In the genomic region with DNA sequence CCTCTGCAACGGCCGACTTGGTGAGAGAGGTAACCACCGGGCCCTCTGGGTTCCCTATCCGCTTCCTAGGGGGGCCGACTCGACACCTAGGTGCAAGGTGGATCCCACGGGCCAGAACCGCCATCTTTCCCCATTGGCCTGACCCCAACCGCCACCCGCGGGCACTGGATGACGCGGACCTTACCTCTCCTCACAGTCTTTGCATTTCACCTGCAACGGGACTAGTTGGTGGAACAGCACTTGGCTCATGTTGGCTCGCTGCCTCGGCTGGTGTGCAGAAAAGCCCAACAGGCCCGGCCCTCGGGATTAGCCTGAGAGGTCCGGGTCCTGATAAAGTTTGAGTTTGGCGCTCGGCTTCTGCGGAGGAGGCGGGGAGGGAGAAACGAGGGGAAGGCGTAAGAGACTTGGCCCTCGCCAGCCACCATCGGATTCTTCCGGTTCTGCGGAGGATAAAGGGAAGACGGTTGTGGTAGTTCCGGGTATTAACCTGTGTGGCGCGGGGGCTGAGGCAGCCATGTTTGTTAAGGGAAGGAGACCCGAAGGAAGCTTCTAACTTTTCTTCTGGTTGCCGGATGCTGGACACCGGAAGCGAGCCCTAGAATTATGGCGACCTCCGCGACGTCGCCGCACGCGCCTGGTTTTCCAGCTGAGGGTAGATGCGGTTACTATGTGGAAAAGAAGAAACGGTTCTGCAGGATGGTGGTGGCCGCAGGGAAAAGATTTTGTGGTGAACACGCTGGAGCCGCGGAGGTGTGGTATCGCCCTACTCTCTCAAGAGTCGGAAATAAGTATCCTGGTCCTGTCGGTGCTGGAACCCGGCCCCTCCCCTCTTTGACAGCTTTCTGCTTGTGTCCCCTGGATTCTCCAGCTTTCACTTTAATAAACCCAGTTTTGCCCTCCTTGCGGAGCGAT, we compare ENCODE assay signal across 1 cellular context.
TF ChIP-seq lines count a peak whose summit lies in the region.

Gene SASS6 (minus strand): TSS at position 365 of the 912 bp plus-strand sequence. CDS start 116 bp downstream, at position 249.
A gene with protein sequence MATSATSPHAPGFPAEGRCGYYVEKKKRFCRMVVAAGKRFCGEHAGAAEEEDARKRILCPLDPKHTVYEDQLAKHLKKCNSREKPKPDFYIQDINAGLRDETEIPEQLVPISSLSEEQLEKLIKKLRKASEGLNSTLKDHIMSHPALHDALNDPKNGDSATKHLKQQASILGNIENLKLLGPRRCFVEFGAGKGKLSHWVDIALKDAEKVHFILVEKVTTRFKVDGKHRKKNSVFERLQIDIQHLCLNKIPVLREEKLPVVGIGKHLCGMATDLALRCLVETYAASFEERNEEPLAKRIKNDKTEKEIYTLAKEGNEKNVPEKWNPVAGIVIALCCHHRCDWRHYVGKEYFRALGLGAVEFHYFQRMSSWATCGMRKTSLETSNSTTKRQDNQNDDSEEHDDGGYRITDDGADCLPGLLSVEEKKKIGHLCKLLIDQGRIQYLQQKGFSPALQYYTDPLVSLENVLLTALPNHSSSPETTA (plus strand): TSS at position 598 of the 912 bp plus-strand sequence. CDS start 6 bp downstream, at position 604.

TF ChIP-seq in HEK293, 187 proteins besides CTCF, POLR2A, EP300 and RAD21 (continued from another document):
- TF ChIP-seq, protein P1, sequence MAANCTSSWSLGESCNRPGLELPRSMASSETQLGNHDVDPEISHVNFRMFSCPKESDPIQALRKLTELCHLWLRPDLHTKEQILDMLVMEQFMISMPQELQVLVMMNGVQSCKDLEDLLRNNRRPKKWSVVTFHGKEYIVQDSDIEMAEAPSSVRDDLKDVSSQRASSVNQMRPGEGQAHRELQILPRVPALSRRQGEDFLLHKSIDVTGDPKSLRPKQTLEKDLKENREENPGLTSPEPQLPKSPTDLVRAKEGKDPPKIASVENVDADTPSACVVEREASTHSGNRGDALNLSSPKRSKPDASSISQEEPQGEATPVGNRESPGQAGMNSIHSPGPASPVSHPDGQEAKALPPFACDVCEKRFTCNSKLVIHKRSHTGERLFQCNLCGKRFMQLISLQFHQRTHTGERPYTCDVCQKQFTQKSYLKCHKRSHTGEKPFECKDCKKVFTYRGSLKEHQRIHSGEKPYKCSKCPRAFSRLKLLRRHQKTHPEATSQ (tag by site-specific recombination; IDR thresholded peaks at IDR 0.05) = no peak; the same call in 1 of the 2 replicates
- TF ChIP-seq ZFP37 (tag by site-specific recombination; IDR thresholded peaks at IDR 0.05) = peak; percentile 96; the same call in 1 of the 2 replicates
